Comparison of ENCODE assay signal across 15 cellular contexts in genomic region chr12:123599310-123599709, GRCh38. TPM values are rescaled to one million over a fixed set of nuclear protein-coding genes. Genes with fewer than 3 reads are reported as not detected.
A peak's percentile ranks its signal among the peaks of the same experiment; 100 is the strongest.
DNase-seq lines count a peak whose midpoint lies in the region; ATAC-seq and TF ChIP-seq lines count a peak whose summit lies in the region.
"Had no signal": no experiment of that assay in that cellular context is flagged by ENCODE, and none has a peak within 500 bp of the region (broad histone marks: within the 10 kb centered on the region; RNA-seq: fewer than 3 reads in every experiment).

No MANE protein-coding gene starts in this region.

- DNase-seq in activated T-cell treated with anti-CD3 and anti-CD28 coated beads, Interleukin-2, amount 50 U/mL, for 72 hours: no peak
- no peak for DNase-seq in activated T-cell treated with anti-CD3 and anti-CD28 coated beads for 4 hours
- DNase-seq in T-helper 17 cell: no peak
- no peak for DNase-seq in central memory CD8-positive, alpha-beta T cell (ENCODE audit: low spot score in 2 of 2)
- no peak for DNase-seq in osteocyte (ENCODE audit: extremely low spot score, unreplicated experiment)
- DNase-seq in NCI-H2171 treated with DMSO at 0.1 percent for 48 hours (lab: John Stamatoyannopoulos, UW): no peak
- DNase-seq: activated CD4-positive, alpha-beta T cell treated with anti-CD3 and anti-CD28 coated beads for 1 hour; activated effector memory CD4-positive, alpha-beta T cell treated with Interleukin-2 at 50 U/mL for 16 hours; body of pancreas; dermis blood vessel endothelial cell; HCEC 1CT; lower lobe of right lung had no signal

- H3K9me3 ChIP-seq in T-helper 17 cell (ENCODE audit: control insufficient read depth, low read length, poor library complexity, severe bottlenecking): no peaks in the 10 kb centered on the region
- H3K9me3 ChIP-seq: body of pancreas, lower lobe of right lung had no signal

- peak overlapping the region; percentile 31 for H3K27ac Mint-ChIP-seq in activated T-cell treated with anti-CD3 and anti-CD28 coated beads, Interleukin-2, amount 50 U/mL, for 72 hours
- H3K27ac Mint-ChIP-seq in T-helper 17 cell (peak overlapping the region; percentile 79), osteocyte (ENCODE audit: unreplicated experiment) (peak overlapping the region; percentile 1)
- H3K27ac Mint-ChIP-seq in central memory CD8-positive, alpha-beta T cell (ENCODE audit: low read depth): peak overlapping the region; percentile 9

- no peaks in the 10 kb centered on the region for H3K27me3 Mint-ChIP-seq in activated T-cell treated with anti-CD3 and anti-CD28 coated beads, Interleukin-2, amount 50 U/mL, for 72 hours (ENCODE audit: low read depth)
- H3K27me3 Mint-ChIP-seq in T-helper 17 cell: no peaks in the 10 kb centered on the region
- H3K27me3 Mint-ChIP-seq in central memory CD8-positive, alpha-beta T cell: no peaks in the 10 kb centered on the region
- no peaks in the 10 kb centered on the region for H3K27me3 Mint-ChIP-seq in osteocyte (ENCODE audit: unreplicated experiment)

- H3K4me3 Mint-ChIP-seq in activated T-cell treated with anti-CD3 and anti-CD28 coated beads, Interleukin-2, amount 50 U/mL, for 72 hours: peak overlapping the region in 1 of 2 donors; percentile 2
- peak overlapping the region; percentile 63 for H3K4me3 Mint-ChIP-seq in T-helper 17 cell
- peak overlapping the region; percentile 4 for H3K4me3 Mint-ChIP-seq in central memory CD8-positive, alpha-beta T cell
- H3K4me3 Mint-ChIP-seq in osteocyte (ENCODE audit: unreplicated experiment): peak overlapping the region; percentile 56

- H3K4me1 Mint-ChIP-seq in activated T-cell treated with anti-CD3 and anti-CD28 coated beads, Interleukin-2, amount 50 U/mL, for 72 hours (ENCODE audit: low read depth): peaks cover 31% of the 10 kb centered on the region
- H3K4me1 Mint-ChIP-seq in T-helper 17 cell: peaks cover 21% of the 10 kb centered on the region
- peaks cover 29% of the 10 kb centered on the region for H3K4me1 Mint-ChIP-seq in central memory CD8-positive, alpha-beta T cell
- peaks cover 30% of the 10 kb centered on the region for H3K4me1 Mint-ChIP-seq in osteocyte (ENCODE audit: unreplicated experiment)

- H3K9me3 Mint-ChIP-seq in activated T-cell treated with anti-CD3 and anti-CD28 coated beads, Interleukin-2, amount 50 U/mL, for 72 hours: no peaks in the 10 kb centered on the region
- H3K9me3 Mint-ChIP-seq in central memory CD8-positive, alpha-beta T cell: no peaks in the 10 kb centered on the region
- H3K9me3 Mint-ChIP-seq in osteocyte (ENCODE audit: unreplicated experiment): no peaks in the 10 kb centered on the region

- TF ChIP-seq CTCF in osteocyte (IDR thresholded peaks at IDR 0.05): no peak

- H3K36me3 Mint-ChIP-seq in activated T-cell treated with anti-CD3 and anti-CD28 coated beads, Interleukin-2, amount 50 U/mL, for 72 hours (ENCODE audit: insufficient read depth in 2 of 2): peaks cover 7 to 31% of the 10 kb centered on the region in 2 donors
- peaks cover 3% of the 10 kb centered on the region for H3K36me3 Mint-ChIP-seq in T-helper 17 cell (ENCODE audit: low read depth)
- peaks cover 35% of the 10 kb centered on the region for H3K36me3 Mint-ChIP-seq in central memory CD8-positive, alpha-beta T cell (ENCODE audit: insufficient read depth)
- H3K36me3 Mint-ChIP-seq in osteocyte (ENCODE audit: unreplicated experiment): peaks cover 31% of the 10 kb centered on the region

- ATAC-seq in activated T-cell treated with anti-CD3 and anti-CD28 coated beads, Interleukin-2, amount 50 U/mL, for 72 hours (replicated peaks in 1 of 2): no peak
- ATAC-seq in T-helper 17 cell (no peak), GM21576 (IDR thresholded peaks at IDR 0.05; ENCODE audit: unreplicated experiment) (no peak), GM18870 (IDR thresholded peaks at IDR 0.05; ENCODE audit: unreplicated experiment) (no peak)
- ATAC-seq in central memory CD8-positive, alpha-beta T cell (replicated peaks; ENCODE audit: extremely low read depth, poor library complexity, severe bottlenecking): no peak
- ATAC-seq: body of pancreas, lower lobe of right lung, Right ventricle myocardium inferior had no signal

RNA-seq across cellular contexts. Expression of gene DDX55, which starts 2.6 kb away (rescaled TPM):
- 10 to 100 TPM; 25.6 to 36.2 TPM for total RNA-seq in activated T-cell treated with anti-CD3 and anti-CD28 coated beads, Interleukin-2, amount 50 U/mL, for 72 hours
- total RNA-seq in T-helper 17 cell (10 to 100 TPM; 22.7 to 26.0 TPM), osteocyte (19.3 and 21.6 TPM in 2 replicates)

RNA-seq across cellular contexts. Expression of gene TMED2, which starts 15.0 kb away (rescaled TPM):
- total RNA-seq in activated T-cell treated with anti-CD3 and anti-CD28 coated beads, Interleukin-2, amount 50 U/mL, for 72 hours: 100 to 1,000 TPM; 177 to 192 TPM
- total RNA-seq in T-helper 17 cell (100 to 1,000 TPM in 1 of 2 donors, 10 to 100 TPM in 1; 91.8 to 102 TPM), osteocyte (285 and 304 TPM in 2 replicates)

RNA-seq across cellular contexts. Expression of gene EIF2B1, which starts 34.2 kb away (rescaled TPM):
- total RNA-seq in activated T-cell treated with anti-CD3 and anti-CD28 coated beads, Interleukin-2, amount 50 U/mL, for 72 hours: 10 to 100 TPM; 58.1 to 76.7 TPM
- total RNA-seq in T-helper 17 cell: 10 to 100 TPM; 43.0 to 45.6 TPM
- 45.8 and 47.6 TPM in 2 replicates for total RNA-seq in osteocyte

RNA-seq across cellular contexts. Expression of gene GTF2H3, which starts 34.3 kb away (rescaled TPM):
- total RNA-seq in activated T-cell treated with anti-CD3 and anti-CD28 coated beads, Interleukin-2, amount 50 U/mL, for 72 hours: 10 to 100 TPM; 56.0 to 66.7 TPM
- total RNA-seq in T-helper 17 cell (10 to 100 TPM; 14.6 to 17.1 TPM), osteocyte (29.5 and 29.7 TPM in 2 replicates)

Comparison
In these comparisons a context has a peak if more than half of its experiments do, and no peak if none do; other contexts are left out.
1. H3K27ac Mint-ChIP-seq: peak in every context shown above with its lines; median percentile 79 in T-helper 17 cell; 31 in activated T-cell treated with anti-CD3 and anti-CD28 coated beads, Interleukin-2, amount 50 U/mL, for 72 hours; 9 in central memory CD8-positive, alpha-beta T cell; 1 in osteocyte.